ENCODE assay signal across 35 cellular contexts in genomic region chrX:41329101-41329500, GRCh38.
"Had no signal": no experiment of that assay in that cellular context is flagged by ENCODE, and none has a peak within 500 bp of the region (broad histone marks: within the 10 kb centered on the region; RNA-seq: fewer than 3 reads in every experiment).

No MANE protein-coding gene starts in this region.

- H3K27ac ChIP-seq: adrenal gland, breast epithelium, cardiac muscle cell, colonic mucosa, epithelial cell of prostate, gastroesophageal sphincter, VCaP had no signal

- H3K27me3 ChIP-seq: adrenal gland, breast epithelium, cardiac muscle cell, colonic mucosa, esophagus squamous epithelium, gastroesophageal sphincter had no signal

- ATAC-seq: activated naive CD8-positive, alpha-beta T cell treated with anti-CD3 and anti-CD28 coated beads, Interleukin-2, amount 50 U/mL, for 24 hours; gastroesophageal sphincter; WTC11 had no signal

- H3K4me3 Mint-ChIP-seq: activated CD4-positive, alpha-beta T cell treated with anti-CD3 and anti-CD28 coated beads, Interleukin-2, amount 10 ng/mL, durations not matched to agents 7 days and 5 days; activated naive CD4-positive, alpha-beta T cell treated with anti-CD3 and anti-CD28 coated beads for 36 hours; activated naive CD4-positive, alpha-beta T cell treated with anti-CD3 and anti-CD28 coated beads, Interleukin-2, amount 50 U/mL, for 24 hours; activated naive CD8-positive, alpha-beta T cell treated with anti-CD3 and anti-CD28 coated beads for 36 hours; activated naive CD8-positive, alpha-beta T cell treated with anti-CD3 and anti-CD28 coated beads, Interleukin-2, amount 50 U/mL, for 24 hours; activated T-helper 1 cell treated with anti-CD3 and anti-CD28 coated beads, Interleukin-12 subunit alpha, Interleukin-12 subunit beta, Interleukin-2, Interleukin-4 antibody, amounts not matched to agents 30 ng/mL and 10 ng/mL and 1 ng/mL, durations not matched to agents 14 hours and 24 hours and 36 hours; brain; WTC11 had no signal

- H3K4me3 ChIP-seq: adrenal gland, breast epithelium, cardiac muscle cell, colonic mucosa, esophagus squamous epithelium, gastroesophageal sphincter had no signal

- H3K36me3 ChIP-seq: adrenal gland, breast epithelium, cardiac muscle cell, colonic mucosa, esophagus squamous epithelium, gastroesophageal sphincter had no signal

- FAIRE-seq: endometrium, endothelial cell of umbilical vein, TTC549 had no signal

- H3K4me1 ChIP-seq: breast epithelium, gastroesophageal sphincter had no signal

- DNase-seq: activated CD4-positive, alpha-beta memory T cell treated with anti-CD3 and anti-CD28 coated beads, Interleukin-2, amount 10 ng/mL, durations not matched to agents 7 days and 5 days; activated CD4-positive, alpha-beta T cell treated with anti-CD3 and anti-CD28 coated beads for 1 hour; activated CD4-positive, alpha-beta T cell treated with anti-CD3 and anti-CD28 coated beads for 4 hours; activated CD4-positive, alpha-beta T cell treated with anti-CD3 and anti-CD28 coated beads, Interleukin-2, amount 10 ng/mL, durations not matched to agents 7 days and 5 days; activated CD4-positive, alpha-beta T cell treated with anti-CD3 and anti-CD28 coated beads, Interleukin-2, amount 50 U/mL, for 4 hours; activated effector memory CD4-positive, alpha-beta T cell treated with anti-CD3 and anti-CD28 coated beads, Interleukin-2, amount 50 U/mL, for 16 hours; activated naive CD4-positive, alpha-beta T cell treated with anti-CD3 and anti-CD28 coated beads for 36 hours; activated naive CD8-positive, alpha-beta T cell treated with anti-CD3 and anti-CD28 coated beads for 36 hours; activated naive CD8-positive, alpha-beta T cell treated with anti-CD3 and anti-CD28 coated beads, Interleukin-2, amount 50 U/mL, for 24 hours; activated T-cell treated with anti-CD3 and anti-CD28 coated beads, Interleukin-2, amount 50 U/mL, for 1 hour; activated T-cell treated with anti-CD3 and anti-CD28 coated beads, Interleukin-2, amount 50 U/mL, for 48 hours; adrenal gland; amygdala; aorta; central memory CD4-positive, alpha-beta T cell; cerebellar nuclear complex; colonic mucosa; effector CD8-positive, alpha-beta T cell; esophagus squamous epithelium; foreskin melanocyte; head of caudate nucleus; T-helper 2 cell had no signal

- H3K9me3 ChIP-seq: adrenal gland, breast epithelium, colonic mucosa, esophagus squamous epithelium, gastroesophageal sphincter had no signal

- H3K36me3 Mint-ChIP-seq: activated naive CD4-positive, alpha-beta T cell treated with anti-CD3 and anti-CD28 coated beads, Interleukin-2, amount 50 U/mL, for 24 hours; brain; WTC11 had no signal

- H3K27me3 Mint-ChIP-seq: activated CD4-positive, alpha-beta memory T cell treated with anti-CD3 and anti-CD28 coated beads, Interleukin-2, amount 10 ng/mL, durations not matched to agents 7 days and 5 days; activated CD4-positive, alpha-beta T cell treated with anti-CD3 and anti-CD28 coated beads, Interleukin-2, amount 10 ng/mL, durations not matched to agents 7 days and 5 days; activated naive CD4-positive, alpha-beta T cell treated with anti-CD3 and anti-CD28 coated beads, Interleukin-2, amount 50 U/mL, for 24 hours; activated naive CD8-positive, alpha-beta T cell treated with anti-CD3 and anti-CD28 coated beads for 36 hours; activated naive CD8-positive, alpha-beta T cell treated with anti-CD3 and anti-CD28 coated beads, Interleukin-2, amount 50 U/mL, for 24 hours; brain had no signal

- H3K9me3 Mint-ChIP-seq: activated CD4-positive, alpha-beta memory T cell treated with anti-CD3 and anti-CD28 coated beads, Interleukin-2, amount 10 ng/mL, durations not matched to agents 7 days and 5 days; activated CD4-positive, alpha-beta T cell treated with anti-CD3 and anti-CD28 coated beads, Interleukin-2, amount 10 ng/mL, durations not matched to agents 7 days and 5 days; activated naive CD4-positive, alpha-beta T cell treated with anti-CD3 and anti-CD28 coated beads for 36 hours; activated naive CD4-positive, alpha-beta T cell treated with anti-CD3 and anti-CD28 coated beads, Interleukin-2, amount 50 U/mL, for 24 hours; activated naive CD8-positive, alpha-beta T cell treated with anti-CD3 and anti-CD28 coated beads for 36 hours; activated naive CD8-positive, alpha-beta T cell treated with anti-CD3 and anti-CD28 coated beads, Interleukin-2, amount 50 U/mL, for 24 hours; activated T-helper 1 cell treated with anti-CD3 and anti-CD28 coated beads, Interleukin-12 subunit alpha, Interleukin-12 subunit beta, Interleukin-2, Interleukin-4 antibody, amounts not matched to agents 30 ng/mL and 10 ng/mL and 1 ng/mL, durations not matched to agents 14 hours and 24 hours and 36 hours; activated T-helper 2 cell treated with anti-CD3 and anti-CD28 coated beads, Interferon-gamma antibody, Interleukin-2, Interleukin-4, amounts not matched to agents 10 μg/mL and 5 μg/mL and 100 μg/mL, durations not matched to agents 14 hours and 24 hours and 36 hours; WTC11 had no signal

- H3K27ac Mint-ChIP-seq: activated CD4-positive, alpha-beta memory T cell treated with anti-CD3 and anti-CD28 coated beads, Interleukin-2, amount 10 ng/mL, durations not matched to agents 7 days and 5 days; activated naive CD4-positive, alpha-beta T cell treated with anti-CD3 and anti-CD28 coated beads for 36 hours; activated naive CD4-positive, alpha-beta T cell treated with anti-CD3 and anti-CD28 coated beads, Interleukin-2, amount 50 U/mL, for 24 hours; activated naive CD8-positive, alpha-beta T cell treated with anti-CD3 and anti-CD28 coated beads for 36 hours; activated naive CD8-positive, alpha-beta T cell treated with anti-CD3 and anti-CD28 coated beads, Interleukin-2, amount 50 U/mL, for 24 hours; activated T-helper 1 cell treated with anti-CD3 and anti-CD28 coated beads, Interleukin-12 subunit alpha, Interleukin-12 subunit beta, Interleukin-2, Interleukin-4 antibody, amounts not matched to agents 30 ng/mL and 10 ng/mL and 1 ng/mL, durations not matched to agents 14 hours and 24 hours and 36 hours; activated T-helper 2 cell treated with anti-CD3 and anti-CD28 coated beads, Interferon-gamma antibody, Interleukin-2, Interleukin-4, amounts not matched to agents 10 μg/mL and 5 μg/mL and 100 μg/mL, durations not matched to agents 14 hours and 24 hours and 36 hours; brain; WTC11 had no signal
